ENCODE assay signal across 1 cellular context in the genomic region with DNA sequence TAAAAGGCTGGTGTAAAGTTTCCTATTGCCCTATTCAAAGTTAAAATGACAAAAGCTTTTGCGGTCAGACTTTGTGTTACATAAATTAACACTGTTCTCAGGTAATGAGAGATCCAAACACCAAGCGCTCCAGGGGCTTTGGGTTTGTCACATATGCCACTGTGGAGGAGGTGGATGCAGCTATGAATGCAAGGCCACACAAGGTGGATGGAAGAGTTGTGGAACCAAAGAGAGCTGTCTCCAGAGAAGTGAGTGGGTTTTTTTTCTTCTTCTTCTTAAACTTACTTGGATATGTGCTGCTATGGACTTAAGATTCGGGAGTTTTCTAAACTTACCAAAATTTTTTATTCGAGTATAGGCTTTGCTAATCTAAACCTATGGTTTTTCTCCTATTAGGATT.
TF ChIP-seq lines count a peak whose summit lies in the region.

No MANE protein-coding gene starts in this region.

TF ChIP-seq in GM12878, 131 proteins besides CTCF, POLR2A, EP300 and RAD21:
- 0 out of 2 replicates have a peak, but pooled peaks have one; percentile 9 for TF ChIP-seq ZBED1 (IDR thresholded peaks at IDR 0.05; ENCODE audit: borderline replicate concordance)
- peak; percentile 6; the same call in 1 of the 2 replicates for TF ChIP-seq CREB1 (IDR thresholded peaks at IDR 0.05; ENCODE audit: low read depth)
